In the genomic region with DNA sequence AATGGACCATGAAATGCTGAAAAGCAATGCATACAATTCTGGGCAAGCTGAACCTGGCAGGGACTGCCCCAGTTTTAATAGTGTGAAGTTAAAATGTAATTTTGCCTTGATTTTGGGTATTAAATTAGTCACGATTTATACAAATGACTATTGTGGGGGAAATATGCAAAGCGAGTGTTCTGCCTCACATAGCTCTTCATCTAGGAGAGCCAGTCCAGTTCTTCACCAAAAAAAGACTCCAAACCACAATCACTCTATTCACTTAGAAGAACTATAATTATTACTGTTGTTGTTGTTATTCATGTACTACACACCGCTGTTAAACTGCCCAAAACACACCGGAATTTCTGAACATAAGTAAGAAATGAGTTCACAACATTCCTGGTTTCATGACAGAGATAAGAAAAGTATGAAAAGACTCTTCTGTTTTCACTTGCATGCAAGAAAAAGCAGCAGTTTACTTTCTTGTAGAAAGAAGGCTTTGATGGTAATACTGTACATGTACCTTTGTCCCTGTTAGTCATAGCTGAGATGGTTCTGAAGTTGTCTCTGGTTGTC, we compare ENCODE assay signal across 1 cellular context.
TF ChIP-seq lines count a peak whose summit lies in the region.

No MANE protein-coding gene starts in this region.

TF ChIP-seq in GM12878, 131 proteins besides CTCF, POLR2A, EP300 and RAD21 (continued from another document):
- TF ChIP-seq HCFC1 (IDR thresholded peaks at IDR 0.05; ENCODE audit: low read length), result no peak
- no peak for TF ChIP-seq CEBPB (IDR thresholded peaks at IDR 0.05; ENCODE audit: borderline replicate concordance in 1 of 2, low read depth in 2 of 2, low read length in 2 of 2)
- TF ChIP-seq NFIC (IDR thresholded peaks at IDR 0.05; ENCODE audit: low read depth, low read length), result peak; percentile 98
- TF ChIP-seq NFXL1 (IDR thresholded peaks at IDR 0.05; ENCODE audit: borderline replicate concordance), result no peak
- TF ChIP-seq BCLAF1 (IDR thresholded peaks at IDR 0.05), result no peak
- no peak for TF ChIP-seq NFYA (IDR thresholded peaks at IDR 0.05; ENCODE audit: borderline replicate concordance, low read depth, low read length)
- TF ChIP-seq YBX1 (IDR thresholded peaks at IDR 0.05), result no peak
- no peak for TF ChIP-seq TARDBP (IDR thresholded peaks at IDR 0.05; ENCODE audit: borderline replicate concordance)
- TF ChIP-seq SREBF1 (IDR thresholded peaks at IDR 0.05; ENCODE audit: low read length), result no peak
- TF ChIP-seq KDM1A (IDR thresholded peaks at IDR 0.05; ENCODE audit: borderline replicate concordance), result no peak
- TF ChIP-seq NR2C2 (IDR thresholded peaks at IDR 0.05; ENCODE audit: borderline replicate concordance, control insufficient read depth, insufficient read length, low read depth), result no peak
- peak; percentile 65; the same call in 1 of the 2 replicates for TF ChIP-seq CREM (IDR thresholded peaks at IDR 0.05; ENCODE audit: low read depth)
- TF ChIP-seq IRF3 (IDR thresholded peaks at IDR 0.05), result no peak
- TF ChIP-seq ZBTB40 (IDR thresholded peaks at IDR 0.05; ENCODE audit: borderline replicate concordance), result no peak
- TF ChIP-seq GABPA (IDR thresholded peaks at IDR 0.05; ENCODE audit: low read depth), result peak; percentile 54; the same call in 1 of the 2 replicates
- TF ChIP-seq CBX3 (IDR thresholded peaks at IDR 0.05; ENCODE audit: borderline replicate concordance, low read depth), result no peak
- 0 out of 2 replicates have a peak, but pooled peaks have one; percentile 20 for TF ChIP-seq CBX5 (IDR thresholded peaks at IDR 0.05; ENCODE audit: low read depth)
- peak; percentile 89 for TF ChIP-seq POU2F2 (IDR thresholded peaks at IDR 0.05; ENCODE audit: borderline replicate concordance, low read depth, low read length)
- TF ChIP-seq TCF12 (IDR thresholded peaks at IDR 0.05; ENCODE audit: low read depth, low read length), result no peak
- 0 out of 2 replicates have a peak, but pooled peaks have one; percentile 61 for TF ChIP-seq PAX5 (IDR thresholded peaks at IDR 0.05; ENCODE audit: borderline replicate concordance, low read depth, low read length)
- TF ChIP-seq ZSCAN29 (IDR thresholded peaks at IDR 0.05), result no peak
- TF ChIP-seq TCF7 (IDR thresholded peaks at IDR 0.05; ENCODE audit: borderline replicate concordance), result peak; percentile 64; the same call in 1 of the 2 replicates
- peak; percentile 70 for TF ChIP-seq ZNF217 (IDR thresholded peaks at IDR 0.05)
- TF ChIP-seq BCL11A (IDR thresholded peaks at IDR 0.05; ENCODE audit: low read depth, low read length), result peak; percentile 42; the same call in 1 of the 2 replicates
- peak; percentile 96 for TF ChIP-seq BCL3 (IDR thresholded peaks at IDR 0.05; ENCODE audit: borderline replicate concordance, insufficient read depth, low read depth, low read length, poor library complexity, severe bottlenecking)
- TF ChIP-seq ZNF622 (IDR thresholded peaks at IDR 0.05), result no peak
- no peak for TF ChIP-seq SMC3 (IDR thresholded peaks at IDR 0.05; ENCODE audit: borderline replicate concordance, low read length)
- no peak for TF ChIP-seq CUX1 (IDR thresholded peaks at IDR 0.05; ENCODE audit: insufficient replicate concordance, low read depth, low read length)
- no peak for TF ChIP-seq ESRRA (IDR thresholded peaks at IDR 0.05; ENCODE audit: low read length)
- TF ChIP-seq, protein P1, sequence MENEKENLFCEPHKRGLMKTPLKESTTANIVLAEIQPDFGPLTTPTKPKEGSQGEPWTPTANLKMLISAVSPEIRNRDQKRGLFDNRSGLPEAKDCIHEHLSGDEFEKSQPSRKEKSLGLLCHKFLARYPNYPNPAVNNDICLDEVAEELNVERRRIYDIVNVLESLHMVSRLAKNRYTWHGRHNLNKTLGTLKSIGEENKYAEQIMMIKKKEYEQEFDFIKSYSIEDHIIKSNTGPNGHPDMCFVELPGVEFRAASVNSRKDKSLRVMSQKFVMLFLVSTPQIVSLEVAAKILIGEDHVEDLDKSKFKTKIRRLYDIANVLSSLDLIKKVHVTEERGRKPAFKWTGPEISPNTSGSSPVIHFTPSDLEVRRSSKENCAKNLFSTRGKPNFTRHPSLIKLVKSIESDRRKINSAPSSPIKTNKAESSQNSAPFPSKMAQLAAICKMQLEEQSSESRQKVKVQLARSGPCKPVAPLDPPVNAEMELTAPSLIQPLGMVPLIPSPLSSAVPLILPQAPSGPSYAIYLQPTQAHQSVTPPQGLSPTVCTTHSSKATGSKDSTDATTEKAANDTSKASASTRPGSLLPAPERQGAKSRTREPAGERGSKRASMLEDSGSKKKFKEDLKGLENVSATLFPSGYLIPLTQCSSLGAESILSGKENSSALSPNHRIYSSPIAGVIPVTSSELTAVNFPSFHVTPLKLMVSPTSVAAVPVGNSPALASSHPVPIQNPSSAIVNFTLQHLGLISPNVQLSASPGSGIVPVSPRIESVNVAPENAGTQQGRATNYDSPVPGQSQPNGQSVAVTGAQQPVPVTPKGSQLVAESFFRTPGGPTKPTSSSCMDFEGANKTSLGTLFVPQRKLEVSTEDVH (IDR thresholded peaks at IDR 0.05; ENCODE audit: low read depth, partially characterized antibody), result no peak
- TF ChIP-seq PML (IDR thresholded peaks at IDR 0.05; ENCODE audit: low read length), result peak; percentile 57
- no peak for TF ChIP-seq STAT3 (IDR thresholded peaks at IDR 0.05; ENCODE audit: low read depth, low read length)
- TF ChIP-seq, protein P2, sequence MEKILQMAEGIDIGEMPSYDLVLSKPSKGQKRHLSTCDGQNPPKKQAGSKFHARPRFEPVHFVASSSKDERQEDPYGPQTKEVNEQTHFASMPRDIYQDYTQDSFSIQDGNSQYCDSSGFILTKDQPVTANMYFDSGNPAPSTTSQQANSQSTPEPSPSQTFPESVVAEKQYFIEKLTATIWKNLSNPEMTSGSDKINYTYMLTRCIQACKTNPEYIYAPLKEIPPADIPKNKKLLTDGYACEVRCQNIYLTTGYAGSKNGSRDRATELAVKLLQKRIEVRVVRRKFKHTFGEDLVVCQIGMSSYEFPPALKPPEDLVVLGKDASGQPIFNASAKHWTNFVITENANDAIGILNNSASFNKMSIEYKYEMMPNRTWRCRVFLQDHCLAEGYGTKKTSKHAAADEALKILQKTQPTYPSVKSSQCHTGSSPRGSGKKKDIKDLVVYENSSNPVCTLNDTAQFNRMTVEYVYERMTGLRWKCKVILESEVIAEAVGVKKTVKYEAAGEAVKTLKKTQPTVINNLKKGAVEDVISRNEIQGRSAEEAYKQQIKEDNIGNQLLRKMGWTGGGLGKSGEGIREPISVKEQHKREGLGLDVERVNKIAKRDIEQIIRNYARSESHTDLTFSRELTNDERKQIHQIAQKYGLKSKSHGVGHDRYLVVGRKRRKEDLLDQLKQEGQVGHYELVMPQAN (conservative IDR thresholded peaks at IDR 0.05), result no peak
- peak; percentile 97 for TF ChIP-seq JUNB (IDR thresholded peaks at IDR 0.05)
- TF ChIP-seq ZNF24 (IDR thresholded peaks at IDR 0.05), result no peak
- TF ChIP-seq SPI1 (IDR thresholded peaks at IDR 0.05; ENCODE audit: borderline replicate concordance, insufficient read depth, low read depth, low read length), result no peak
- no peak for TF ChIP-seq RFX5 (IDR thresholded peaks at IDR 0.05; ENCODE audit: low read depth, low read length)
